Comparison of ENCODE assay signal across 22 cellular contexts in genomic region chr2:100125641-100126040, GRCh38. TPM values are rescaled to one million over a fixed set of nuclear protein-coding genes. Genes with fewer than 3 reads are reported as not detected.
"Had no signal": no experiment of that assay in that cellular context is flagged by ENCODE, and none has a peak within 500 bp of the region (broad histone marks: within the 10 kb centered on the region; RNA-seq: fewer than 3 reads in every experiment).

No MANE protein-coding gene starts in this region.

- H3K4me3 Mint-ChIP-seq: activated naive CD4-positive, alpha-beta T cell treated with anti-CD3 and anti-CD28 coated beads, Interleukin-2, amount 10 ng/mL, durations not matched to agents 7 days and 5 days; mesothelial cell of epicardium; natural killer cell had no signal

- H3K36me3 ChIP-seq: colonic mucosa, neutrophil, pancreas, stomach, suprapubic skin, tibial nerve had no signal

- H3K27ac ChIP-seq: colonic mucosa, dorsolateral prefrontal cortex, neutrophil, pancreas, stomach, suprapubic skin, tibial nerve had no signal

- ATAC-seq: left lobe of liver, natural killer cell, pancreas had no signal

- H3K9me3 ChIP-seq: colonic mucosa, neutrophil, pancreas, stomach, suprapubic skin, tibial nerve had no signal

- H3K4me3 ChIP-seq: colonic mucosa, dorsolateral prefrontal cortex, lung, pancreas, stomach, suprapubic skin, tibial nerve had no signal

- H3K27ac Mint-ChIP-seq: activated naive CD4-positive, alpha-beta T cell treated with anti-CD3 and anti-CD28 coated beads, Interleukin-2, amount 10 ng/mL, durations not matched to agents 7 days and 5 days; mesothelial cell of epicardium; natural killer cell had no signal

- H3K4me1 Mint-ChIP-seq: mesothelial cell of epicardium, natural killer cell had no signal

- DNase-seq: activated CD4-positive, alpha-beta T cell treated with anti-CD3 and anti-CD28 coated beads for 4 hours; activated CD4-positive, alpha-beta T cell treated with anti-CD3 and anti-CD28 coated beads, Interleukin-2, amount 50 U/mL, for 48 hours; activated CD4-positive, CD25-positive, alpha-beta regulatory T cell; activated naive CD4-positive, alpha-beta T cell treated with anti-CD3 and anti-CD28 coated beads, Interleukin-2, amount 10 ng/mL, durations not matched to agents 7 days and 5 days; activated T-cell treated with anti-CD3 and anti-CD28 coated beads, Interleukin-2, amount 50 U/mL, for 48 hours; amygdala; colonic mucosa; dorsolateral prefrontal cortex; kidney; natural killer cell; pancreas; stimulated activated CD4-positive, alpha-beta T cell treated with anti-CD3 and anti-CD28 coated beads, Interleukin-4, amount 100 ng/mL, for 4 hours; T-helper 1 cell had no signal

- H3K4me1 ChIP-seq: colonic mucosa, pancreas, stomach, suprapubic skin, tibial nerve had no signal

- H3K27me3 Mint-ChIP-seq: activated naive CD4-positive, alpha-beta T cell treated with anti-CD3 and anti-CD28 coated beads, Interleukin-2, amount 10 ng/mL, durations not matched to agents 7 days and 5 days had no signal

- H3K9me3 Mint-ChIP-seq: natural killer cell had no signal

- H3K36me3 Mint-ChIP-seq: mesothelial cell of epicardium, natural killer cell had no signal

- H3K27me3 ChIP-seq: colonic mucosa, neutrophil, stomach, suprapubic skin, tibial nerve had no signal

RNA-seq across cellular contexts. Expression of gene AFF3, which starts 16.7 kb away (rescaled TPM):
- total RNA-seq: bronchial epithelial cell, pulmonary artery endothelial cell had no signal
